Comparison of ENCODE assay signal across 22 cellular contexts in the genomic region with DNA sequence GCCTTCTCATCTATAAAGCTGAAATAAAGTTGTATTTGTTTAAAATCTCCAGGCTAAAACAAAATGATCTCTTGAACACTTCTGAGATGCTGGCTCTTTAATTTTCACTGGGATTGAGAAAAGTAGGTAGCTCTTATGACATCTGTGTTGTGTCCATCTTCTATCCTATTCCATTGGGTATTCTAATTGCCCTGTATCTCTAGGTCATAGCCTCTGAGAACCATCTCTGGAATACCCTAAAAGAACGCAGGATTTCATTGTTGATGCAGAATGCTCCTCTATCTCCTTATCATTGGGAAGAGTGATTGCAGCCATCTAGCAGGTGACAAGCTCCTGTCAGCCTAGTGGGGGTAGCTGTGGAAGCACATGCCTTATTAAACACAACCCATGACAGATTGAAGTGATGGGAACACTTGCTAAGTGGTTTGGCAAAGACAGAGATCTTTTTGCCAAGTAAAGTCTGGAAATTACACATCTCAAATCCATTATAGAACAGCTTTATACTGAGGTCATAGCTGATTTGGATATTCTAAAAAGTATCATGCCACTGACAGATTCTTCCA.
"Had no signal": no experiment of that assay in that cellular context is flagged by ENCODE, and none has a peak within 500 bp of the region (broad histone marks: within the 10 kb centered on the region; RNA-seq: fewer than 3 reads in every experiment).

No MANE protein-coding gene starts in this region.

- H3K36me3 Mint-ChIP-seq: memory B cell; natural killer cell; stimulated activated naive B cell treated with anti-CD40 and anti-IgM and Interleukin-4, amounts not matched to agents 10 μg/mL and 1 μg/mL and 100 μg/mL, for 72 hours had no signal

- H3K9me3 ChIP-seq: gastrocnemius medialis, neutrophil, prostate gland, right lobe of liver, thoracic aorta, transverse colon, vagina had no signal

- H3K4me1 Mint-ChIP-seq: memory B cell; natural killer cell; stimulated activated naive B cell treated with anti-CD40 and anti-IgM and Interleukin-4, amounts not matched to agents 10 μg/mL and 1 μg/mL and 100 μg/mL, for 72 hours had no signal

- H3K79me2 ChIP-seq: parathyroid adenoma had no signal

- H3K9ac ChIP-seq: parathyroid adenoma had no signal

- H3K4me3 Mint-ChIP-seq: memory B cell; natural killer cell; neural crest cell; stimulated activated naive B cell treated with anti-CD40 and anti-IgM and Interleukin-4, amounts not matched to agents 10 μg/mL and 1 μg/mL and 100 μg/mL, for 72 hours; stimulated activated naive CD8-positive, alpha-beta T cell treated with anti-CD3 and anti-CD28 coated beads, Interleukin-15, Interleukin-2, amounts not matched to agents 100 ng/mL and 50 ng/mL, for 24 hours had no signal

- DNase-seq: dorsolateral prefrontal cortex; effector CD4-positive, alpha-beta T cell; foreskin fibroblast; gastrocnemius medialis; hippocampal formation; left colon; natural killer cell; right lobe of liver; small intestine; stimulated activated CD4-positive, alpha-beta T cell treated with anti-CD3 and anti-CD28 coated beads, Interleukin-15, amount 100 ng/mL, for 24 hours; stimulated activated CD4-positive, alpha-beta T cell treated with anti-CD3 and anti-CD28 coated beads, Interleukin-2, amount 100 ng/mL, for 48 hours; stimulated activated naive B cell treated with anti-CD40 and anti-IgM and Interleukin-4, amounts not matched to agents 10 μg/mL and 1 μg/mL and 100 μg/mL, for 72 hours; transverse colon had no signal

- H3K4me1 ChIP-seq: gastrocnemius medialis, parathyroid adenoma, prostate gland, right lobe of liver, transverse colon, vagina had no signal

- ATAC-seq: gastrocnemius medialis; left colon; natural killer cell; right lobe of liver; stimulated activated naive B cell treated with anti-CD40 and anti-IgM and Interleukin-4, amounts not matched to agents 10 μg/mL and 1 μg/mL and 100 μg/mL, for 72 hours had no signal

- H2AFZ ChIP-seq: parathyroid adenoma had no signal

- H3K4me3 ChIP-seq: dorsolateral prefrontal cortex, gastrocnemius medialis, lung, prostate gland, right lobe of liver, thoracic aorta, transverse colon, vagina had no signal

- H3K27ac Mint-ChIP-seq: memory B cell; natural killer cell; stimulated activated naive B cell treated with anti-CD40 and anti-IgM and Interleukin-4, amounts not matched to agents 10 μg/mL and 1 μg/mL and 100 μg/mL, for 72 hours; stimulated activated naive CD8-positive, alpha-beta T cell treated with anti-CD3 and anti-CD28 coated beads, Interleukin-15, Interleukin-2, amounts not matched to agents 100 ng/mL and 50 ng/mL, for 24 hours had no signal

- H3K27me3 ChIP-seq: gastrocnemius medialis, neutrophil, right lobe of liver, transverse colon, vagina had no signal

- H3K9me3 Mint-ChIP-seq: natural killer cell; stimulated activated naive B cell treated with anti-CD40 and anti-IgM and Interleukin-4, amounts not matched to agents 10 μg/mL and 1 μg/mL and 100 μg/mL, for 72 hours had no signal

- H3K36me3 ChIP-seq: gastrocnemius medialis, neutrophil, prostate gland, right lobe of liver, thoracic aorta, transverse colon, vagina had no signal

- H3K27ac ChIP-seq: dorsolateral prefrontal cortex, gastrocnemius medialis, neutrophil, parathyroid adenoma, prostate gland, right lobe of liver, thoracic aorta, transverse colon, vagina had no signal
